1 cellular context compared by ENCODE assay signal in the genomic region with DNA sequence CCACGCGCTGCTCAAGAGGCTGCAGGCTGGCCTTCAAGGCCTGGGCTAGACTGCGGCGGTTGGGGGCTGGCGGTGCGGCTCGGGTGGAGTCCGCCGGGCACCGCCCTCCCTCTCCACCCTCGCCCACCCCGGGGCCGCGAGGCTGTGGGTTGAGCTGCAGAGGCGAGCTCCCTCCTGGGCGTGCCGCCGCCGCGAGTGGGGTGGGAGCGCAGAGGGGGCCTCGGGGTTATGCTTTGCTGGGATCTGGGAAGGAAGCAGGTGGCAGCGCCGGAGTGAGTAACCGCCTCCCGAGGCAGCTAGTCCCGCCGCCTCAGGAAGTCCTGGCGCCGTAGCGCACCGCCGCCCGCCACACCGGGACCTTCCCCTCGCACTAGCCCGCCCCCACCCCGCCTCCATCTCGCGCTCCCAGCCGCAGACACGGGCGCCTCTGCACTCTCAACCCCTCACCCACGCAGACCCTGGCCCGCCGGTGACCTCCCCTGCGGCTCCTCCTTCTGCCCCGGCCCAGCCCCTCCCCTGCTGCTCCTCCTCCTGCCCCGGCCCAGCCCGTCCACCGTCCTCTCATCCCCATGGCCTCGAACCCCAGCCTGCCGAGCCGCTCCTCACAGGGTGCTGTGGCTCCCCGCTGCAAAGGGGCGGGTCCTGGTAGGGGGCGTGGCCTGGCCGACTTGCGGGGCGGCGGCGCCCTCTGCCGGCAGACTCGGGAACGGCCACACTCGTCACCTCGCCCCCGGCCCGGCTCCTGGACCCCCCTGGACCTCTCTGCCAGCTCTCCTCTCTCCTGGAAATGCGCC.
A peak's percentile ranks its signal among the peaks of the same experiment; 100 is the strongest.
TF ChIP-seq lines count a peak whose summit lies in the region.

No MANE protein-coding gene starts in this region.

TF ChIP-seq in HepG2, 621 proteins besides CTCF, POLR2A, EP300 and RAD21 (continued from another document):
- 0 out of 2 replicates have a peak, but pooled peaks have one; percentile 55 for TF ChIP-seq ZNF33B (CRISPR knock-in tag; IDR thresholded peaks at IDR 0.05)
- TF ChIP-seq, protein P1, sequence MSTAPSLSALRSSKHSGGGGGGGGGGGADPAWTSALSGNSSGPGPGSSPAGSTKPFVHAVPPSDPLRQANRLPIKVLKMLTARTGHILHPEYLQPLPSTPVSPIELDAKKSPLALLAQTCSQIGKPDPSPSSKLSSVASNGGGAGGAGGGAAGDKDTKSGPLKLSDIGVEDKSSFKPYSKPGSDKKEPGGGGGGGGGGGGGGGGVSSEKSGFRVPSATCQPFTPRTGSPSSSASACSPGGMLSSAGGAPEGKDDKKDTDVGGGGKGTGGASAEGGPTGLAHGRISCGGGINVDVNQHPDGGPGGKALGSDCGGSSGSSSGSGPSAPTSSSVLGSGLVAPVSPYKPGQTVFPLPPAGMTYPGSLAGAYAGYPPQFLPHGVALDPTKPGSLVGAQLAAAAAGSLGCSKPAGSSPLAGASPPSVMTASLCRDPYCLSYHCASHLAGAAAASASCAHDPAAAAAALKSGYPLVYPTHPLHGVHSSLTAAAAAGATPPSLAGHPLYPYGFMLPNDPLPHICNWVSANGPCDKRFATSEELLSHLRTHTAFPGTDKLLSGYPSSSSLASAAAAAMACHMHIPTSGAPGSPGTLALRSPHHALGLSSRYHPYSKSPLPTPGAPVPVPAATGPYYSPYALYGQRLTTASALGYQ (CRISPR knock-in tag; IDR thresholded peaks at IDR 0.05): no peak
- TF ChIP-seq ZNF619 (CRISPR knock-in tag; IDR thresholded peaks at IDR 0.05): peak; percentile 96
- no peak for TF ChIP-seq MIXL1 (CRISPR knock-in tag; IDR thresholded peaks at IDR 0.05)
- TF ChIP-seq ZFX (CRISPR knock-in tag; IDR thresholded peaks at IDR 0.05; ENCODE audit: low read depth): peak; percentile 5
- TF ChIP-seq ZFP90 (CRISPR knock-in tag; IDR thresholded peaks at IDR 0.05; ENCODE audit: borderline replicate concordance): no peak
- TF ChIP-seq ZFY (CRISPR knock-in tag; IDR thresholded peaks at IDR 0.05): peak; percentile 52
- no peak for TF ChIP-seq ZNF737 (CRISPR knock-in tag; IDR thresholded peaks at IDR 0.05; ENCODE audit: borderline replicate concordance)
- TF ChIP-seq ZNF350 (CRISPR knock-in tag; IDR thresholded peaks at IDR 0.05; ENCODE audit: borderline replicate concordance, low read depth): peak; percentile 73; the same call in 1 of the 2 replicates
- 0 out of 2 replicates have a peak, but pooled peaks have one; percentile 43 for TF ChIP-seq ZNF160 (CRISPR knock-in tag; IDR thresholded peaks at IDR 0.05)
- peak; percentile 84 for TF ChIP-seq ZBTB7B (CRISPR knock-in tag; IDR thresholded peaks at IDR 0.05)
- no peak for TF ChIP-seq ZNF256 (CRISPR knock-in tag; conservative IDR thresholded peaks at IDR 0.05)
TF ChIP-seq in HepG2: peak in this region for 113.
